In the genomic region with DNA sequence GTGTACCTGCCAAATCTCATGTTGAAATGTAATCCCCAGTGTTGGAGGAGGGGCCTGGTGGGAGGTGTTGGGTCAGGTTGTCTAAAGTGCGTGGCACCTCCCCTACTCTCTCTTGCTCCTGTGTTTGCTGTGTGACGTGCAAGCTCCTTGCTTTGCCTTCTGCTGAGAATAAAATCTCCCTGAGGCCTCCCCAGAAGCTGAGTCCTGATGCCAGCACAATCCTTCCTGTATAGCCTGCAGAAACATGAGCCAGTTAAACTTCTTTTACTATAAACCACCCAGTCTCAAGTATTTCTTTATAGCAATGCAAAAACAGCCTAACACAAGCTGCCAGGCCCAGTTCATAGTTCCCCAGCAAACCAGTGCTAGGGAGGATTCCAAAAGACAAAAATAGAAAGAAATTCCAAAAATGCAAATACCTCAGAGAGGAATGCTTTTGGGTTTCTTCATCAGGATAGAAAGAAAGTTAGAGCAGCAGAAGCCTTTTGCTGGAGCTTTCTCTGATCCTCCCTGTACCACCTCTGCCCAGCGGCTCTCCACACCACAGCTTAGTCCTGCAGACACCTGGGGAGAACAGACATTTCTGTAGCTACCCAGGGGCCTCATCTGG, we compare ENCODE assay signal across 12 cellular contexts. TPM values are rescaled to one million over a fixed set of nuclear protein-coding genes. Genes with fewer than 3 reads are reported as not detected.
DNase-seq lines count a peak whose midpoint lies in the region; ATAC-seq, FAIRE-seq and TF ChIP-seq lines count a peak whose summit lies in the region.
"Had no signal": no experiment of that assay in that cellular context is flagged by ENCODE, and none has a peak within 500 bp of the region (broad histone marks: within the 10 kb centered on the region; RNA-seq: fewer than 3 reads in every experiment).

No MANE protein-coding gene starts in this region.

- H3K27ac Mint-ChIP-seq in activated CD4-positive, alpha-beta T cell treated with anti-CD3 and anti-CD28 coated beads for 36 hours = no peak overlapping the region
- H3K27ac Mint-ChIP-seq: stimulated activated naive CD8-positive, alpha-beta T cell treated with anti-CD3 and anti-CD28 coated beads, Interleukin-15, Interleukin-2, amounts not matched to agents 100 ng/mL and 50 ng/mL, for 24 hours had no signal

- H3K36me3 Mint-ChIP-seq in activated CD4-positive, alpha-beta T cell treated with anti-CD3 and anti-CD28 coated beads for 36 hours (ENCODE audit: low read depth) = no peaks in the 10 kb centered on the region

- H3K9me3 ChIP-seq in HUES64 (ENCODE audit: insufficient read depth, low read depth, low read length) (peaks cover 10% of the 10 kb centered on the region), body of pancreas (no peaks in the 10 kb centered on the region), kidney (ENCODE audit: control insufficient read depth in 1 of 2, low read length in 2 of 2) (no peaks in the 10 kb centered on the region), subcutaneous abdominal adipose tissue (ENCODE audit: control insufficient read depth in 5 of 5, low read length in 5 of 5) (no peaks in the 10 kb centered on the region)

- H3K9me3 Mint-ChIP-seq in activated CD4-positive, alpha-beta T cell treated with anti-CD3 and anti-CD28 coated beads for 36 hours (ENCODE audit: low read depth) = no peaks in the 10 kb centered on the region
- H3K9me3 Mint-ChIP-seq: stimulated activated naive CD8-positive, alpha-beta T cell treated with anti-CD3 and anti-CD28 coated beads, Interleukin-15, Interleukin-2, amounts not matched to agents 100 ng/mL and 50 ng/mL, for 24 hours had no signal

- CTCF ChIA-PET in activated CD4-positive, alpha-beta T cell treated with anti-CD3 and anti-CD28 coated beads for 36 hours (lab: Charles Lee) = interaction anchor here (1.1 kb wide), 1 partner anchor 61 kb away, joined by 4 read pairs; no protein-coding TSS in a partner anchor

- H3K36me3 ChIP-seq in HUES64 (ENCODE audit: insufficient read depth, low read length) (no peaks in the 10 kb centered on the region), body of pancreas (replicated peaks in 1 of 2; ENCODE audit: insufficient read depth in 1 of 2, low read depth in 2 of 2) (no peaks in the 10 kb centered on the region), kidney (ENCODE audit: control insufficient read depth in 1 of 2, insufficient read depth in 2 of 2, low read length in 2 of 2) (no peaks in the 10 kb centered on the region), subcutaneous abdominal adipose tissue (ENCODE audit: control insufficient read depth in 5 of 5, insufficient read depth in 5 of 5, low read length in 5 of 5) (no peaks in the 10 kb centered on the region)

- TF ChIP-seq CTCF in body of pancreas (IDR thresholded peaks at IDR 0.05) (no peak), kidney (IDR thresholded peaks at IDR 0.05; ENCODE audit: borderline replicate concordance, extremely low read depth, insufficient read depth) (no peak)

- H3K4me3 ChIP-seq in HUES64 (ENCODE audit: low read length) (no peak overlapping the region), body of pancreas (no peak overlapping the region), kidney (ENCODE audit: low read length in 2 of 2) (no peak overlapping the region), subcutaneous abdominal adipose tissue (ENCODE audit: low read depth in 1 of 5, low read length in 5 of 5) (peak overlapping the region in 1 of 5 donors; percentile 22)

- no peak overlapping the region for H3K4me3 Mint-ChIP-seq in activated CD4-positive, alpha-beta T cell treated with anti-CD3 and anti-CD28 coated beads for 36 hours
- H3K4me3 Mint-ChIP-seq: effector memory CD8-positive, alpha-beta T cell; stimulated activated naive CD8-positive, alpha-beta T cell treated with anti-CD3 and anti-CD28 coated beads, Interleukin-15, Interleukin-2, amounts not matched to agents 100 ng/mL and 50 ng/mL, for 24 hours had no signal

- WGBS in HUES64 = 74% methylated on average over 3 of the region's 3 CpGs
- WGBS in body of pancreas, 2 donors = 46% methylated on average over 3 of the region's 3 CpGs

- H3K4me1 ChIP-seq in HUES64 (ENCODE audit: insufficient read depth, low read length) = peaks cover 15% of the 10 kb centered on the region
- H3K4me1 ChIP-seq in body of pancreas = peaks cover 24% of the 10 kb centered on the region
- peaks cover 0 to 6% of the 10 kb centered on the region in 2 donors for H3K4me1 ChIP-seq in kidney (ENCODE audit: control insufficient read depth in 1 of 2, insufficient read depth in 1 of 2, low read depth in 1 of 2, low read length in 2 of 2)
- peaks cover 2 to 25% (median 19%) of the 10 kb centered on the region in 5 donors for H3K4me1 ChIP-seq in subcutaneous abdominal adipose tissue (ENCODE audit: control insufficient read depth in 5 of 5, insufficient read depth in 5 of 5, low read length in 5 of 5)

- POLR2A ChIA-PET in activated CD4-positive, alpha-beta T cell treated with anti-CD3 and anti-CD28 coated beads for 36 hours (lab: Charles Lee) = no interaction called here

- DNase-seq in body of pancreas = peak; percentile 77 to 91 (median 86)
- no peak for DNase-seq in kidney
- DNase-seq in NCI-H1092 (lab: John Stamatoyannopoulos, UW) = no peak
- no peak for DNase-seq in erythroblast (lab: John Stamatoyannopoulos, UW)
- DNase-seq in activated CD4-positive, alpha-beta T cell treated with anti-CD3 and anti-CD28 coated beads for 36 hours = no peak
- DNase-seq: activated CD4-positive, alpha-beta T cell treated with anti-CD3 and anti-CD28 coated beads for 1 hour; effector memory CD8-positive, alpha-beta T cell; NCI-H1105 treated with DMSO at 0.1 percent for 48 hours had no signal

- peak overlapping the region; percentile 31; the same call in 1 of the 2 replicates for H3K9ac ChIP-seq in HUES64 (ENCODE audit: low read depth, low read length)
- H3K9ac ChIP-seq in kidney (ENCODE audit: low read length in 2 of 2) = no peak overlapping the region
- peak overlapping the region in 2 of 5 donors; percentile 57 to 74 for H3K9ac ChIP-seq in subcutaneous abdominal adipose tissue (ENCODE audit: low read length in 5 of 5)

- no peak for FAIRE-seq in kidney (lab: Jason Lieb, UNC)

- H3K27ac ChIP-seq in HUES64 (ENCODE audit: low read depth, low read length) = peak overlapping the region; percentile 56; the same call in 1 of the 2 replicates
- peak overlapping the region; percentile 46 to 84 (median 80) for H3K27ac ChIP-seq in body of pancreas
- peak overlapping the region; percentile 15 to 54 for H3K27ac ChIP-seq in kidney (ENCODE audit: low read depth in 2 of 2, low read length in 2 of 2)
- H3K27ac ChIP-seq in subcutaneous abdominal adipose tissue (ENCODE audit: low read depth, low read length) = peak overlapping the region; percentile 83

- ATAC-seq in body of pancreas (peak; percentile 97), GM18861 (IDR thresholded peaks at IDR 0.05; ENCODE audit: unreplicated experiment) (no peak)
- no peak for ATAC-seq in activated CD4-positive, alpha-beta T cell treated with anti-CD3 and anti-CD28 coated beads for 36 hours
- ATAC-seq: effector memory CD8-positive, alpha-beta T cell had no signal

- H3K4me1 Mint-ChIP-seq in activated CD4-positive, alpha-beta T cell treated with anti-CD3 and anti-CD28 coated beads for 36 hours = no peaks in the 10 kb centered on the region

- H3K27me3 ChIP-seq in HUES64 (ENCODE audit: insufficient read depth, low read length) (no peaks in the 10 kb centered on the region), body of pancreas (no peaks in the 10 kb centered on the region), subcutaneous abdominal adipose tissue (ENCODE audit: control insufficient read depth in 5 of 5, insufficient read depth in 4 of 5, low read length in 5 of 5) (no peaks in the 10 kb centered on the region)

- intact Hi-C loops in body of pancreas (cut with DNase I) (no loop called here), kidney (cut with DNase I) (no loop called here)
- intact Hi-C loops in activated CD4-positive, alpha-beta T cell treated with anti-CD3 and anti-CD28 coated beads for 36 hours (cut with DNase I, micrococcal nuclease) = no loop called here

- no peaks in the 10 kb centered on the region for H3K27me3 Mint-ChIP-seq in activated CD4-positive, alpha-beta T cell treated with anti-CD3 and anti-CD28 coated beads for 36 hours
- H3K27me3 Mint-ChIP-seq: stimulated activated naive CD8-positive, alpha-beta T cell treated with anti-CD3 and anti-CD28 coated beads, Interleukin-15, Interleukin-2, amounts not matched to agents 100 ng/mL and 50 ng/mL, for 24 hours had no signal

- no peak for TF ChIP-seq POLR2A in body of pancreas (IDR thresholded peaks at IDR 0.05)
- TF ChIP-seq POLR2A in erythroblast (IDR thresholded peaks at IDR 0.05; ENCODE audit: low read length) = no peak

RNA-seq across cellular contexts. Expression of gene CDV3, which starts 25.9 kb away (rescaled TPM):
- 104 TPM for polyA plus RNA-seq in HUES64 (2013, experiment 1 of 2)
- polyA plus RNA-seq in HUES64 (2013, experiment 2 of 2) = 114 TPM
- 10 to 100 TPM; 67.6 to 70.3 TPM for total RNA-seq in body of pancreas
- total RNA-seq in kidney = 154 TPM
- polyA plus RNA-seq in kidney (ENCODE audit: insufficient read depth, low read depth, low replicate concordance) = 53.2 TPM
- total RNA-seq in activated CD4-positive, alpha-beta T cell treated with anti-CD3 and anti-CD28 coated beads for 36 hours = 100 to 1,000 TPM; 204 to 221 TPM

Comparison
In these comparisons a context has a peak if more than half of its experiments do, and no peak if none do; other contexts are left out.
1. DNase-seq: peak in body of pancreas (4 of 4); none in kidney (single experiment), NCI-H1092 (single experiment), erythroblast (0 of 2) and activated CD4-positive, alpha-beta T cell treated with anti-CD3 and anti-CD28 coated beads for 36 hours (single experiment).
2. Peak in every context shown above with its lines, with median percentiles within 50 percentile points of each other: H3K27ac ChIP-seq.